ENCODE assay signal across 8 cellular contexts in the genomic region with DNA sequence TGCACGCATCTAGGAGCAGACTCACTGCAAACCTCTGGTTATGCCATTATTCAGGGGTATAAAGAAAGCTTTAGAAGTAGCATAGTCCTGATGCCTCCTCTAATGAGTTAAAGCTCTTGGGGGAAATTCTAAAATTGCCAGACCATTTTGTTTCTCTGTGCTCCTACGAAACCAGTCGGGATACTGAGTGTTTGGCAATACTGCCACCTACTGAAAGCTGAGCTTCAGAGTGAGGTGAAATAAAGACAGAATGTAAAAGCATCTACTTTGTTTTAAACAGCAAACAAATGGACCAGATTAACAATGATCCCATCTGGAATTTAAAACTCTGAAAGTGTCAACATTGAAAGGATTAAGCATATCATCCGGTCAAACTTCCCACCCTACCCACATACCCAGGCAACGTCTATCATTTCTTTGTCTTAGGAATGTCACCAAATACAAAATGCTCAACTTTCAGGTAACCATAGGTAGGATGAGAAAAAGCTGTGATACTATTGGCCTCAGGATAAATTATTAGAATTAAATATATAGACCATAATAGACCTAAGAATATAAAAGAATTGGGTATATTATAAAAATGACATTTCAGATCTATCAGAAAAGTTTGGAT.
DNase-seq lines count a peak whose midpoint lies in the region; ATAC-seq and TF ChIP-seq lines count a peak whose summit lies in the region.

No MANE protein-coding gene starts in this region.

- no peak overlapping the region for H3K27ac Mint-ChIP-seq in osteocyte (ENCODE audit: unreplicated experiment)
- no peak overlapping the region for H3K27ac Mint-ChIP-seq in stimulated activated effector memory CD8-positive, alpha-beta T cell treated with anti-CD3 and anti-CD28 coated beads, Interleukin-12 subunit alpha, Interleukin-12 subunit beta, amount 100 ng/mL, for 72 hours

- peaks cover 64% of the 10 kb centered on the region for H3K27me3 ChIP-seq in ACC112 (ENCODE audit: insufficient read depth, low read length)
- no peaks in the 10 kb centered on the region for H3K27me3 ChIP-seq in RWPE2 (ENCODE audit: insufficient read depth, poor library complexity, severe bottlenecking)

- H3K4me3 ChIP-seq in ACC112 (ENCODE audit: low read depth, low read length), result no peak overlapping the region
- no peak overlapping the region for H3K4me3 ChIP-seq in RWPE2 (ENCODE audit: severe bottlenecking)

- H3K4me3 Mint-ChIP-seq in osteocyte (ENCODE audit: unreplicated experiment), result no peak overlapping the region
- H3K4me3 Mint-ChIP-seq in stimulated activated effector memory CD8-positive, alpha-beta T cell treated with anti-CD3 and anti-CD28 coated beads, Interleukin-12 subunit alpha, Interleukin-12 subunit beta, amount 100 ng/mL, for 72 hours, result no peak overlapping the region

- no peak overlapping the region for H3K27ac ChIP-seq in ACC112 (ENCODE audit: low read depth, low read length)
- no peak overlapping the region for H3K27ac ChIP-seq in RWPE2 (ENCODE audit: poor library complexity, severe bottlenecking)

- H3K36me3 ChIP-seq in ACC112 (ENCODE audit: insufficient read depth, low read length), result no peaks in the 10 kb centered on the region
- H3K36me3 ChIP-seq in RWPE2 (ENCODE audit: low read depth), result no peaks in the 10 kb centered on the region

- no peaks in the 10 kb centered on the region for H3K9me3 ChIP-seq in RWPE2 (ENCODE audit: severe bottlenecking)

- H3K79me2 ChIP-seq in ACC112 (ENCODE audit: control insufficient read depth, insufficient read depth, low read length, unreplicated experiment), result no peaks in the 10 kb centered on the region

- peak overlapping the region; percentile 70 for H2AFZ ChIP-seq in ACC112 (ENCODE audit: low read length, unreplicated experiment)

- DNase-seq in GM10266 (ENCODE audit: extremely low spot score) (peak; percentile 20), HuH-7.5 (ENCODE audit: low spot score) (peak; percentile 10), RWPE2 (ENCODE audit: low spot score) (no peak), fibroblast of peridontal ligament (ENCODE audit: extremely low read depth) (peak; percentile 81), osteocyte (ENCODE audit: extremely low spot score, unreplicated experiment) (no peak)
- DNase-seq in stimulated activated effector memory CD8-positive, alpha-beta T cell treated with anti-CD3 and anti-CD28 coated beads, Interleukin-12 subunit alpha, Interleukin-12 subunit beta, amount 100 ng/mL, for 72 hours (ENCODE audit: low spot score in 2 of 2), result no peak

- H3K9me3 Mint-ChIP-seq in osteocyte (ENCODE audit: unreplicated experiment), result no peaks in the 10 kb centered on the region
- no peaks in the 10 kb centered on the region for H3K9me3 Mint-ChIP-seq in stimulated activated effector memory CD8-positive, alpha-beta T cell treated with anti-CD3 and anti-CD28 coated beads, Interleukin-12 subunit alpha, Interleukin-12 subunit beta, amount 100 ng/mL, for 72 hours

- ATAC-seq in RWPE2 (ENCODE audit: low read depth) (peak; percentile 69), HG02884 (IDR thresholded peaks at IDR 0.05; ENCODE audit: unreplicated experiment) (no peak)
- ATAC-seq in stimulated activated effector memory CD8-positive, alpha-beta T cell treated with anti-CD3 and anti-CD28 coated beads, Interleukin-12 subunit alpha, Interleukin-12 subunit beta, amount 100 ng/mL, for 72 hours, result no peak

- H3K27me3 Mint-ChIP-seq in osteocyte (ENCODE audit: unreplicated experiment), result peaks cover 67% of the 10 kb centered on the region

- no peaks in the 10 kb centered on the region for H3K36me3 Mint-ChIP-seq in osteocyte (ENCODE audit: unreplicated experiment)
- no peaks in the 10 kb centered on the region for H3K36me3 Mint-ChIP-seq in stimulated activated effector memory CD8-positive, alpha-beta T cell treated with anti-CD3 and anti-CD28 coated beads, Interleukin-12 subunit alpha, Interleukin-12 subunit beta, amount 100 ng/mL, for 72 hours

- TF ChIP-seq CTCF in GM10266 (IDR thresholded peaks at IDR 0.05; ENCODE audit: control insufficient read depth, insufficient read depth, low read depth, missing control alignments) (peak; percentile 69), RWPE2 (IDR thresholded peaks at IDR 0.05; ENCODE audit: poor library complexity, severe bottlenecking) (peak; percentile 97), osteocyte (IDR thresholded peaks at IDR 0.05) (peak; percentile 85)

- peaks cover 1% of the 10 kb centered on the region for H3K4me1 Mint-ChIP-seq in osteocyte (ENCODE audit: unreplicated experiment)
- H3K4me1 Mint-ChIP-seq in stimulated activated effector memory CD8-positive, alpha-beta T cell treated with anti-CD3 and anti-CD28 coated beads, Interleukin-12 subunit alpha, Interleukin-12 subunit beta, amount 100 ng/mL, for 72 hours, result no peaks in the 10 kb centered on the region

- H3K4me1 ChIP-seq in ACC112 (ENCODE audit: control insufficient read depth, insufficient read depth, low read length, unreplicated experiment) (no peaks in the 10 kb centered on the region), RWPE2 (ENCODE audit: insufficient read depth, poor library complexity, severe bottlenecking) (no peaks in the 10 kb centered on the region)

Comparison
In these comparisons a context has a peak if more than half of its experiments do, and no peak if none do; other contexts are left out.
1. DNase-seq: peak in GM10266 (single experiment), HuH-7.5 (single experiment) and fibroblast of peridontal ligament (single experiment); none in RWPE2 (single experiment), osteocyte (single experiment) and stimulated activated effector memory CD8-positive, alpha-beta T cell treated with anti-CD3 and anti-CD28 coated beads, Interleukin-12 subunit alpha, Interleukin-12 subunit beta, amount 100 ng/mL, for 72 hours (0 of 2).
2. Peak in every context shown above with its lines, with median percentiles within 50 percentile points of each other: CTCF ChIP-seq.